18 cellular contexts compared by ENCODE assay signal in genomic region chr2:35891936-35892335, GRCh38.
DNase-seq lines count a peak whose midpoint lies in the region; ATAC-seq lines count a peak whose summit lies in the region.
"Had no signal": no experiment of that assay in that cellular context is flagged by ENCODE, and none has a peak within 500 bp of the region (broad histone marks: within the 10 kb centered on the region; RNA-seq: fewer than 3 reads in every experiment).

No MANE protein-coding gene starts in this region.

- H3K27me3 Mint-ChIP-seq in activated T-cell treated with anti-CD3 and anti-CD28 coated beads, Interleukin-2, amount 50 U/mL, for 24 hours, result no peaks in the 10 kb centered on the region
- H3K27me3 Mint-ChIP-seq in T-helper 17 cell (no peaks in the 10 kb centered on the region), memory B cell (no peaks in the 10 kb centered on the region)
- H3K27me3 Mint-ChIP-seq: dendritic cell treated with granulocyte-macrophage colony-stimulating factor and Interleukin-4, amounts not matched to agents 40 ng/mL and 50 ng/mL, for 4 days had no signal

- H3K4me3 Mint-ChIP-seq in activated T-cell treated with anti-CD3 and anti-CD28 coated beads, Interleukin-2, amount 50 U/mL, for 24 hours, result peak overlapping the region; percentile 29
- H3K4me3 Mint-ChIP-seq in T-helper 17 cell (peak overlapping the region; percentile 78), memory B cell (peak overlapping the region; percentile 8)
- H3K4me3 Mint-ChIP-seq: dendritic cell treated with granulocyte-macrophage colony-stimulating factor and Interleukin-4, amounts not matched to agents 40 ng/mL and 50 ng/mL, for 4 days had no signal

- DNase-seq in activated T-cell treated with anti-CD3 and anti-CD28 coated beads, Interleukin-2, amount 50 U/mL, for 24 hours, result no peak
- no peak for DNase-seq in activated T-cell treated with anti-CD3 and anti-CD28 coated beads, Interleukin-2, amount 50 U/mL, for 1 hour
- no peak for DNase-seq in T-helper 17 cell
- DNase-seq in memory B cell (ENCODE audit: low spot score in 2 of 2), result no peak
- no peak for DNase-seq in amygdala (lab: John Stamatoyannopoulos, UW)
- no peak for DNase-seq in SK-N-DZ (ENCODE audit: low spot score)
- no peak for DNase-seq in NCI-H2196 treated with DMSO at 0.1 percent for 48 hours (lab: John Stamatoyannopoulos, UW; ENCODE audit: unreplicated experiment)
- DNase-seq: activated CD4-positive, CD25-positive, alpha-beta regulatory T cell; brain microvascular endothelial cell; GOT3; NCI-H1105; NCI-H524 treated with DMSO at 0.1 percent for 48 hours; occipital lobe; SHP77 treated with DMSO at 0.1 percent for 48 hours; stimulated activated CD4-positive, alpha-beta T cell treated with anti-CD3 and anti-CD28 coated beads, Interleukin-12 subunit alpha, Interleukin-12 subunit beta, amount 100 ng/mL, for 4 hours; T-helper 9 cell had no signal

- peak; percentile 62 for ATAC-seq in GM19351 (IDR thresholded peaks at IDR 0.05; ENCODE audit: unreplicated experiment)
- ATAC-seq in T-helper 17 cell, result no peak
- ATAC-seq in memory B cell (ENCODE audit: low read depth), result no peak

- H3K4me1 Mint-ChIP-seq in activated T-cell treated with anti-CD3 and anti-CD28 coated beads, Interleukin-2, amount 50 U/mL, for 24 hours (ENCODE audit: low read depth), result peaks cover 15% of the 10 kb centered on the region
- H3K4me1 Mint-ChIP-seq in T-helper 17 cell (peaks cover 25% of the 10 kb centered on the region), memory B cell (no peaks in the 10 kb centered on the region)

- no peaks in the 10 kb centered on the region for H3K9me3 ChIP-seq in T-helper 17 cell (ENCODE audit: control insufficient read depth, low read length, poor library complexity, severe bottlenecking)

- no peak overlapping the region for H3K27ac Mint-ChIP-seq in activated T-cell treated with anti-CD3 and anti-CD28 coated beads, Interleukin-2, amount 50 U/mL, for 24 hours
- H3K27ac Mint-ChIP-seq in T-helper 17 cell (peak overlapping the region; percentile 72), memory B cell (no peak overlapping the region)
- H3K27ac Mint-ChIP-seq: dendritic cell treated with granulocyte-macrophage colony-stimulating factor and Interleukin-4, amounts not matched to agents 40 ng/mL and 50 ng/mL, for 4 days had no signal

- H3K36me3 Mint-ChIP-seq in activated T-cell treated with anti-CD3 and anti-CD28 coated beads, Interleukin-2, amount 50 U/mL, for 24 hours (ENCODE audit: low read depth), result no peaks in the 10 kb centered on the region
- H3K36me3 Mint-ChIP-seq in T-helper 17 cell (ENCODE audit: low read depth) (no peaks in the 10 kb centered on the region), memory B cell (no peaks in the 10 kb centered on the region)

- H3K9me3 Mint-ChIP-seq in activated T-cell treated with anti-CD3 and anti-CD28 coated beads, Interleukin-2, amount 50 U/mL, for 24 hours, result no peaks in the 10 kb centered on the region
- peaks cover 5% of the 10 kb centered on the region for H3K9me3 Mint-ChIP-seq in memory B cell
- H3K9me3 Mint-ChIP-seq: dendritic cell treated with granulocyte-macrophage colony-stimulating factor and Interleukin-4, amounts not matched to agents 40 ng/mL and 50 ng/mL, for 4 days had no signal

Comparison
In these comparisons a context has a peak if more than half of its experiments do, and no peak if none do; other contexts are left out.
1. H3K4me3 Mint-ChIP-seq: peak in every context shown above with its lines; median percentile 78 in T-helper 17 cell; 29 in activated T-cell treated with anti-CD3 and anti-CD28 coated beads, Interleukin-2, amount 50 U/mL, for 24 hours; 8 in memory B cell.